13 cellular contexts compared by ENCODE assay signal in genomic region chr6:167733740-167734661, GRCh38.
DNase-seq lines count a peak whose midpoint lies in the region; ATAC-seq, FAIRE-seq and TF ChIP-seq lines count a peak whose summit lies in the region.
"Had no signal": no experiment of that assay in that cellular context is flagged by ENCODE, and none has a peak within 500 bp of the region (broad histone marks: within the 10 kb centered on the region; RNA-seq: fewer than 3 reads in every experiment).

No MANE protein-coding gene starts in this region.

- H3K9ac ChIP-seq in kidney (ENCODE audit: low read length in 2 of 2): no peak overlapping the region

- H3K36me3 ChIP-seq in kidney (ENCODE audit: control insufficient read depth in 1 of 2, insufficient read depth in 2 of 2, low read length in 2 of 2): no peaks in the 10 kb centered on the region

- TF ChIP-seq CTCF in brain (conservative IDR thresholded peaks at IDR 0.05): no peak
- no peak for TF ChIP-seq CTCF in kidney (IDR thresholded peaks at IDR 0.05; ENCODE audit: borderline replicate concordance, extremely low read depth, insufficient read depth)

- no peaks in the 10 kb centered on the region for H3K36me3 Mint-ChIP-seq in brain
- no peaks in the 10 kb centered on the region for H3K36me3 Mint-ChIP-seq in stimulated activated effector memory CD8-positive, alpha-beta T cell treated with anti-CD3 and anti-CD28 coated beads, Interleukin-12 subunit alpha, Interleukin-12 subunit beta, amount 100 ng/mL, for 72 hours

- peaks cover 41% of the 10 kb centered on the region for H3K4me1 Mint-ChIP-seq in brain
- H3K4me1 Mint-ChIP-seq in stimulated activated effector memory CD8-positive, alpha-beta T cell treated with anti-CD3 and anti-CD28 coated beads, Interleukin-12 subunit alpha, Interleukin-12 subunit beta, amount 100 ng/mL, for 72 hours: no peaks in the 10 kb centered on the region
- H3K4me1 Mint-ChIP-seq: activated CD4-positive, alpha-beta T cell treated with anti-CD3 and anti-CD28 coated beads, Interleukin-2, amount 10 ng/mL, durations not matched to agents 24 days and 14 days had no signal

- ATAC-seq in HG03460 (IDR thresholded peaks at IDR 0.05; ENCODE audit: unreplicated experiment): peak; percentile 54
- peak; percentile 17 for ATAC-seq in stimulated activated effector memory CD8-positive, alpha-beta T cell treated with anti-CD3 and anti-CD28 coated beads, Interleukin-12 subunit alpha, Interleukin-12 subunit beta, amount 100 ng/mL, for 72 hours
- no peak for ATAC-seq in SK-N-SH treated with all-trans-retinoic acid at 6 μM for 48 hours

- no peak overlapping the region for H3K27ac ChIP-seq in kidney (ENCODE audit: low read depth in 2 of 2, low read length in 2 of 2)

- H3K27me3 Mint-ChIP-seq in brain: no peaks in the 10 kb centered on the region
- H3K27me3 Mint-ChIP-seq: progenitor cell of endocrine pancreas had no signal

- H3K9me3 Mint-ChIP-seq in brain: peaks cover 0 to 16% (median 5%) of the 10 kb centered on the region in 5 experiments
- H3K9me3 Mint-ChIP-seq in stimulated activated effector memory CD8-positive, alpha-beta T cell treated with anti-CD3 and anti-CD28 coated beads, Interleukin-12 subunit alpha, Interleukin-12 subunit beta, amount 100 ng/mL, for 72 hours: peaks cover 7% of the 10 kb centered on the region
- H3K9me3 Mint-ChIP-seq: activated CD4-positive, alpha-beta T cell treated with anti-CD3 and anti-CD28 coated beads, Interleukin-2, amount 10 ng/mL, durations not matched to agents 24 days and 14 days had no signal

- H3K4me3 Mint-ChIP-seq in brain: no peak overlapping the region
- no peak overlapping the region for H3K4me3 Mint-ChIP-seq in stimulated activated effector memory CD8-positive, alpha-beta T cell treated with anti-CD3 and anti-CD28 coated beads, Interleukin-12 subunit alpha, Interleukin-12 subunit beta, amount 100 ng/mL, for 72 hours
- H3K4me3 Mint-ChIP-seq: activated CD4-positive, alpha-beta T cell treated with anti-CD3 and anti-CD28 coated beads, Interleukin-2, amount 10 ng/mL, durations not matched to agents 24 days and 14 days had no signal

- DNase-seq in kidney (peak; percentile 61), urothelium cell line (ENCODE audit: low spot score) (no peak)
- no peak for DNase-seq in stimulated activated effector memory CD8-positive, alpha-beta T cell treated with anti-CD3 and anti-CD28 coated beads, Interleukin-12 subunit alpha, Interleukin-12 subunit beta, amount 100 ng/mL, for 72 hours (ENCODE audit: low spot score in 2 of 2)
- no peak for DNase-seq in activated CD4-positive, alpha-beta T cell treated with anti-CD3 and anti-CD28 coated beads for 4 hours
- no peak for DNase-seq in stimulated activated CD4-positive, alpha-beta T cell treated with anti-CD3 and anti-CD28 coated beads, Interleukin-15, amount 100 ng/mL, for 24 hours
- DNase-seq: activated CD4-positive, alpha-beta T cell treated with anti-CD3 and anti-CD28 coated beads, Interleukin-2, amount 10 ng/mL, durations not matched to agents 24 days and 14 days; DMS 273 treated with DMSO at 0.1 percent for 48 hours; Kasumi-1; OCI-M1 had no signal

- H3K27ac Mint-ChIP-seq in brain: peak overlapping the region; percentile 30 to 80 (median 43)
- H3K27ac Mint-ChIP-seq in stimulated activated effector memory CD8-positive, alpha-beta T cell treated with anti-CD3 and anti-CD28 coated beads, Interleukin-12 subunit alpha, Interleukin-12 subunit beta, amount 100 ng/mL, for 72 hours: no peak overlapping the region
- H3K27ac Mint-ChIP-seq: activated CD4-positive, alpha-beta T cell treated with anti-CD3 and anti-CD28 coated beads, Interleukin-2, amount 10 ng/mL, durations not matched to agents 24 days and 14 days; progenitor cell of endocrine pancreas had no signal

- no peaks in the 10 kb centered on the region for H3K9me3 ChIP-seq in kidney (ENCODE audit: control insufficient read depth in 1 of 2, low read length in 2 of 2)

- no peak overlapping the region for H3K4me3 ChIP-seq in kidney (ENCODE audit: low read length in 2 of 2)

- intact Hi-C loops in kidney (cut with DNase I): no loop called here

- peaks cover 4 to 10% of the 10 kb centered on the region in 2 donors for H3K4me1 ChIP-seq in kidney (ENCODE audit: control insufficient read depth in 1 of 2, insufficient read depth in 1 of 2, low read depth in 1 of 2, low read length in 2 of 2)

- no peak for FAIRE-seq in kidney (lab: Jason Lieb, UNC)
- no peak for FAIRE-seq in urothelium cell line (lab: Jason Lieb, UNC)

TF ChIP-seq in SK-N-SH treated with all-trans-retinoic acid at 6 μM for 48 hours, 23 proteins besides CTCF, POLR2A, EP300 and RAD21:
- TF ChIP-seq CREB5 (CRISPR knock-in tag; IDR thresholded peaks at IDR 0.05; ENCODE audit: low read depth): no peak
- no peak for TF ChIP-seq ZFP3 (CRISPR knock-in tag; IDR thresholded peaks at IDR 0.05)
- no peak for TF ChIP-seq BACH2 (CRISPR knock-in tag; IDR thresholded peaks at IDR 0.05; ENCODE audit: borderline replicate concordance)
